Comparison of ENCODE assay signal across 1 cellular context in the genomic region with DNA sequence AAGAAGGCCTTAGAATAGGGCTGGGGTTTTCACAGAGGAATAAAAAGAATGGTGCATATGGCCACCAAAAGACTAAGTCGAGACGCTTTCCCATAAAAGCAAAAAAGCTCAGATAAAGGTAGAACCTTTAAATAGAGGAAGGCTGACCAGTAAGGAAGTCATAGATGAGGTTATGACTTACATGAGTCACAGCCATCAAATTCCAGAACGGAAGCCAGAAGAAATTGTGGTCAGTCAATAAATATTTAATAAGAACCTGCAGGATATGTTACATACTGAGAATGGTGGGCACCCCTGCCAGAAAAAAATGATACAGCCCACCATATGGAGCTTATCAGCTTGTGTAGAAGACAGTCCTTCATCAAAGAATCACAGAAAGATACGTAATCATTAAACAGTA.
TF ChIP-seq lines count a peak whose summit lies in the region.

No MANE protein-coding gene starts in this region.

TF ChIP-seq in GM23338, 12 proteins besides CTCF, POLR2A, EP300 and RAD21 (continued from another document):
- TF ChIP-seq, protein P1, sequence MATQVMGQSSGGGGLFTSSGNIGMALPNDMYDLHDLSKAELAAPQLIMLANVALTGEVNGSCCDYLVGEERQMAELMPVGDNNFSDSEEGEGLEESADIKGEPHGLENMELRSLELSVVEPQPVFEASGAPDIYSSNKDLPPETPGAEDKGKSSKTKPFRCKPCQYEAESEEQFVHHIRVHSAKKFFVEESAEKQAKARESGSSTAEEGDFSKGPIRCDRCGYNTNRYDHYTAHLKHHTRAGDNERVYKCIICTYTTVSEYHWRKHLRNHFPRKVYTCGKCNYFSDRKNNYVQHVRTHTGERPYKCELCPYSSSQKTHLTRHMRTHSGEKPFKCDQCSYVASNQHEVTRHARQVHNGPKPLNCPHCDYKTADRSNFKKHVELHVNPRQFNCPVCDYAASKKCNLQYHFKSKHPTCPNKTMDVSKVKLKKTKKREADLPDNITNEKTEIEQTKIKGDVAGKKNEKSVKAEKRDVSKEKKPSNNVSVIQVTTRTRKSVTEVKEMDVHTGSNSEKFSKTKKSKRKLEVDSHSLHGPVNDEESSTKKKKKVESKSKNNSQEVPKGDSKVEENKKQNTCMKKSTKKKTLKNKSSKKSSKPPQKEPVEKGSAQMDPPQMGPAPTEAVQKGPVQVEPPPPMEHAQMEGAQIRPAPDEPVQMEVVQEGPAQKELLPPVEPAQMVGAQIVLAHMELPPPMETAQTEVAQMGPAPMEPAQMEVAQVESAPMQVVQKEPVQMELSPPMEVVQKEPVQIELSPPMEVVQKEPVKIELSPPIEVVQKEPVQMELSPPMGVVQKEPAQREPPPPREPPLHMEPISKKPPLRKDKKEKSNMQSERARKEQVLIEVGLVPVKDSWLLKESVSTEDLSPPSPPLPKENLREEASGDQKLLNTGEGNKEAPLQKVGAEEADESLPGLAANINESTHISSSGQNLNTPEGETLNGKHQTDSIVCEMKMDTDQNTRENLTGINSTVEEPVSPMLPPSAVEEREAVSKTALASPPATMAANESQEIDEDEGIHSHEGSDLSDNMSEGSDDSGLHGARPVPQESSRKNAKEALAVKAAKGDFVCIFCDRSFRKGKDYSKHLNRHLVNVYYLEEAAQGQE (IDR thresholded peaks at IDR 0.05; ENCODE audit: unreplicated experiment): no peak
- TF ChIP-seq NANOG (IDR thresholded peaks at IDR 0.05; ENCODE audit: borderline replicate concordance): no peak
- TF ChIP-seq, protein P2, sequence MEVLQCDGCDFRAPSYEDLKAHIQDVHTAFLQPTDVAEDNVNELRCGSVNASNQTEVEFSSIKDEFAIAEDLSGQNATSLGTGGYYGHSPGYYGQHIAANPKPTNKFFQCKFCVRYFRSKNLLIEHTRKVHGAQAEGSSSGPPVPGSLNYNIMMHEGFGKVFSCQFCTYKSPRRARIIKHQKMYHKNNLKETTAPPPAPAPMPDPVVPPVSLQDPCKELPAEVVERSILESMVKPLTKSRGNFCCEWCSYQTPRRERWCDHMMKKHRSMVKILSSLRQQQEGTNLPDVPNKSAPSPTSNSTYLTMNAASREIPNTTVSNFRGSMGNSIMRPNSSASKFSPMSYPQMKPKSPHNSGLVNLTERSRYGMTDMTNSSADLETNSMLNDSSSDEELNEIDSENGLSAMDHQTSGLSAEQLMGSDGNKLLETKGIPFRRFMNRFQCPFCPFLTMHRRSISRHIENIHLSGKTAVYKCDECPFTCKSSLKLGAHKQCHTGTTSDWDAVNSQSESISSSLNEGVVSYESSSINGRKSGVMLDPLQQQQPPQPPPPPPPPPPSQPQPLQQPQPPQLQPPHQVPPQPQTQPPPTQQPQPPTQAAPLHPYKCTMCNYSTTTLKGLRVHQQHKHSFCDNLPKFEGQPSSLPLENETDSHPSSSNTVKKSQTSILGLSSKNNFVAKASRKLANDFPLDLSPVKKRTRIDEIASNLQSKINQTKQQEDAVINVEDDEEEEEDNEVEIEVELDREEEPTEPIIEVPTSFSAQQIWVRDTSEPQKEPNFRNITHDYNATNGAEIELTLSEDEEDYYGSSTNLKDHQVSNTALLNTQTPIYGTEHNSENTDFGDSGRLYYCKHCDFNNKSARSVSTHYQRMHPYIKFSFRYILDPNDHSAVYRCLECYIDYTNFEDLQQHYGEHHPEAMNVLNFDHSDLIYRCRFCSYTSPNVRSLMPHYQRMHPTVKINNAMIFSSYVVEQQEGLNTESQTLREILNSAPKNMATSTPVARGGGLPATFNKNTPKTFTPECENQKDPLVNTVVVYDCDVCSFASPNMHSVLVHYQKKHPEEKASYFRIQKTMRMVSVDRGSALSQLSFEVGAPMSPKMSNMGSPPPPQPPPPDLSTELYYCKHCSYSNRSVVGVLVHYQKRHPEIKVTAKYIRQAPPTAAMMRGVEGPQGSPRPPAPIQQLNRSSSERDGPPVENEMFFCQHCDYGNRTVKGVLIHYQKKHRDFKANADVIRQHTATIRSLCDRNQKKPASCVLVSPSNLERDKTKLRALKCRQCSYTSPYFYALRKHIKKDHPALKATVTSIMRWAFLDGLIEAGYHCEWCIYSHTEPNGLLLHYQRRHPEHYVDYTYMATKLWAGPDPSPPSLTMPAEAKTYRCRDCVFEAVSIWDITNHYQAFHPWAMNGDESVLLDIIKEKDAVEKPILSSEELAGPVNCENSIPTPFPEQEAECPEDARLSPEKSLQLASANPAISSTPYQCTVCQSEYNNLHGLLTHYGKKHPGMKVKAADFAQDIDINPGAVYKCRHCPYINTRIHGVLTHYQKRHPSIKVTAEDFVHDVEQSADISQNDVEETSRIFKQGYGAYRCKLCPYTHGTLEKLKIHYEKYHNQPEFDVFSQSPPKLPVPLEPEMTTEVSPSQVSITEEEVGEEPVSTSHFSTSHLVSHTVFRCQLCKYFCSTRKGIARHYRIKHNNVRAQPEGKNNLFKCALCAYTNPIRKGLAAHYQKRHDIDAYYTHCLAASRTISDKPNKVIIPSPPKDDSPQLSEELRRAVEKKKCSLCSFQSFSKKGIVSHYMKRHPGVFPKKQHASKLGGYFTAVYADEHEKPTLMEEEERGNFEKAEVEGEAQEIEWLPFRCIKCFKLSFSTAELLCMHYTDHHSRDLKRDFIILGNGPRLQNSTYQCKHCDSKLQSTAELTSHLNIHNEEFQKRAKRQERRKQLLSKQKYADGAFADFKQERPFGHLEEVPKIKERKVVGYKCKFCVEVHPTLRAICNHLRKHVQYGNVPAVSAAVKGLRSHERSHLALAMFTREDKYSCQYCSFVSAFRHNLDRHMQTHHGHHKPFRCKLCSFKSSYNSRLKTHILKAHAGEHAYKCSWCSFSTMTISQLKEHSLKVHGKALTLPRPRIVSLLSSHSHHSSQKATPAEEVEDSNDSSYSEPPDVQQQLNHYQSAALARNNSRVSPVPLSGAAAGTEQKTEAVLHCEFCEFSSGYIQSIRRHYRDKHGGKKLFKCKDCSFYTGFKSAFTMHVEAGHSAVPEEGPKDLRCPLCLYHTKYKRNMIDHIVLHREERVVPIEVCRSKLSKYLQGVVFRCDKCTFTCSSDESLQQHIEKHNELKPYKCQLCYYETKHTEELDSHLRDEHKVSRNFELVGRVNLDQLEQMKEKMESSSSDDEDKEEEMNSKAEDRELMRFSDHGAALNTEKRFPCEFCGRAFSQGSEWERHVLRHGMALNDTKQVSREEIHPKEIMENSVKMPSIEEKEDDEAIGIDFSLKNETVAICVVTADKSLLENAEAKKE (CRISPR knock-in tag; IDR thresholded peaks at IDR 0.05): no peak
- no peak for TF ChIP-seq STAT1 (IDR thresholded peaks at IDR 0.05; ENCODE audit: unreplicated experiment)
- TF ChIP-seq EZH2 (IDR thresholded peaks at IDR 0.05; ENCODE audit: low read depth, unreplicated experiment): no peak
- no peak for TF ChIP-seq POLR2AphosphoS5 (IDR thresholded peaks at IDR 0.05; ENCODE audit: low read depth)
- TF ChIP-seq JUNB (IDR thresholded peaks at IDR 0.05; ENCODE audit: unreplicated experiment): no peak
- TF ChIP-seq CREB1 (CRISPR knock-in tag; IDR thresholded peaks at IDR 0.05; ENCODE audit: low read depth): no peak
- no peak for TF ChIP-seq ZNF114 (CRISPR knock-in tag; IDR thresholded peaks at IDR 0.05)
